Comparison of ENCODE assay signal across 29 cellular contexts in the genomic region with DNA sequence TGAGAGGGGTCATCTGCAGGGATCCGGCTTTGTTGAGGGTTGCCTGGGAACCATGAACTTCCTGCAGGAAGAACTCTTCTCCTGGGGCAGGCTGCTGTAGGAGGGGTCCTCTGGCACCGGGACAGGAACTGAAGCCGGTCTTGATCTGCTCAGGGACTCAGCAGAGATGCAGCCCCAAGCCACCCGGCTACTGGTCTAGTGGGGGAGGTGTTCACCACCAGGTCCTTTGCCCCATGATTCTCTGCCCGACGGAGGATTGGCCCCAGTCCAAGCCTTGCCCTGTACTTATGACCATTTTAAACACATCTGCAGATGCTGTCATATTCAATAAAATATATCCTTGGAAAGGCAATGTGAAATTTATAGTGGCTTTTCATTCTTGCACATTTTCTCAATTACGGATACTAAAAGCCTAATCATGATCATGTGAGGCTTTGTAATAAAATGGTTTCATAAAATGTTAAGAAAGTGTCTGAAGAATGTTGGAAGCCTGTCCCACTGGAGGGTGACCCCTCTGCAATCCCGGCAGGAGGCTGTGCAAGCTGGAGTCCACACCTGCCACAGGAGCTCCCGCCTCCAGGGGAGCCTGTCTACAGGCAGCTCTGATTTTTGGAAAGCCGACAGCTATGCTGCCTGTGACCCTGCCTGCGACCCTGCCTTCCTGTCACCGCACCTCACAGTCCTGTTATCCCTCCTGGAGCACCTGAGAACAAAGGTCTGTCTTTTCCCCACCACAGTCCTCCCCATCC.
DNase-seq lines count a peak whose midpoint lies in the region; ATAC-seq, FAIRE-seq and TF ChIP-seq lines count a peak whose summit lies in the region.
"Had no signal": no experiment of that assay in that cellular context is flagged by ENCODE, and none has a peak within 500 bp of the region (broad histone marks: within the 10 kb centered on the region; RNA-seq: fewer than 3 reads in every experiment).

No MANE protein-coding gene starts in this region.

- no peaks in the 10 kb centered on the region for H3K27me3 Mint-ChIP-seq in Caco-2 (ENCODE audit: insufficient read depth, unreplicated experiment)
- H3K27me3 Mint-ChIP-seq: stimulated activated naive CD8-positive, alpha-beta T cell treated with anti-CD3 and anti-CD28 coated beads, Interleukin-15, amount 100 ng/mL, for 72 hours had no signal

- no peaks in the 10 kb centered on the region for H3K9me3 Mint-ChIP-seq in Caco-2 (ENCODE audit: unreplicated experiment)
- H3K9me3 Mint-ChIP-seq: mesothelial cell of epicardium; naive thymus-derived CD8-positive, alpha-beta T cell; stimulated activated naive CD8-positive, alpha-beta T cell treated with anti-CD3 and anti-CD28 coated beads, Interleukin-15, amount 100 ng/mL, for 72 hours; T-helper 2 cell treated with Interferon-gamma antibody and Interleukin-4, amounts not matched to agents 5 μg/mL and 100 μg/mL, for 36 hours had no signal

- no peak overlapping the region for H3K27ac Mint-ChIP-seq in Caco-2 (ENCODE audit: unreplicated experiment)
- H3K27ac Mint-ChIP-seq: activated CD4-positive, alpha-beta T cell treated with anti-CD3 and anti-CD28 coated beads, Interleukin-2, amount 10 ng/mL, durations not matched to agents 7 days and 5 days; activated CD8-positive, alpha-beta memory T cell treated with anti-CD3 and anti-CD28 coated beads, Interleukin-2, amount 10 ng/mL, durations not matched to agents 7 days and 5 days; B cell; mesothelial cell of epicardium; stimulated activated naive CD8-positive, alpha-beta T cell treated with anti-CD3 and anti-CD28 coated beads, Interleukin-15, amount 100 ng/mL, for 72 hours; T-helper 2 cell treated with Interferon-gamma antibody and Interleukin-4, amounts not matched to agents 5 μg/mL and 100 μg/mL, for 36 hours had no signal

- no peak overlapping the region for H3K4me3 Mint-ChIP-seq in Caco-2 (ENCODE audit: unreplicated experiment)
- H3K4me3 Mint-ChIP-seq: activated CD4-positive, alpha-beta T cell treated with anti-CD3 and anti-CD28 coated beads, Interleukin-2, amount 10 ng/mL, durations not matched to agents 7 days and 5 days; activated CD8-positive, alpha-beta memory T cell treated with anti-CD3 and anti-CD28 coated beads, Interleukin-2, amount 10 ng/mL, durations not matched to agents 7 days and 5 days; B cell; mesothelial cell of epicardium; naive thymus-derived CD8-positive, alpha-beta T cell; stimulated activated naive CD8-positive, alpha-beta T cell treated with anti-CD3 and anti-CD28 coated beads, Interleukin-15, amount 100 ng/mL, for 72 hours; T-helper 2 cell treated with Interferon-gamma antibody and Interleukin-4, amounts not matched to agents 5 μg/mL and 100 μg/mL, for 36 hours had no signal

- no peaks in the 10 kb centered on the region for H3K4me1 Mint-ChIP-seq in Caco-2 (ENCODE audit: low read depth, unreplicated experiment)
- H3K4me1 Mint-ChIP-seq: mesothelial cell of epicardium had no signal

- 56 to 60% methylated on average over 12 of the region's 12 CpGs for WGBS in pancreas, 2 donors

- no peak overlapping the region for H3K4me3 ChIP-seq in pancreas
- no peak overlapping the region for H3K4me3 ChIP-seq in Caco-2 (ENCODE audit: low read depth, low read length)
- H3K4me3 ChIP-seq: cardiac muscle cell, esophagus squamous epithelium, sigmoid colon, tibial nerve had no signal

- POLR2A ChIA-PET in Caco-2 (lab: Charles Lee), result no interaction called here

- CTCF ChIA-PET in Caco-2 (lab: Charles Lee), result interaction anchor here (0.6 kb wide), 1 partner anchor 151 kb away, joined by 3 read pairs; no protein-coding TSS in a partner anchor

- H3K9me3 ChIP-seq in pancreas, result no peaks in the 10 kb centered on the region
- H3K9me3 ChIP-seq in Caco-2, result no peaks in the 10 kb centered on the region
- H3K9me3 ChIP-seq: esophagus squamous epithelium, sigmoid colon, tibial nerve had no signal

- H3K27me3 ChIP-seq in pancreas (no peaks in the 10 kb centered on the region), Caco-2 (replicated peaks; ENCODE audit: control insufficient read depth, insufficient read depth, low read length) (no peaks in the 10 kb centered on the region)
- H3K27me3 ChIP-seq: cardiac muscle cell, esophagus squamous epithelium, sigmoid colon, tibial nerve had no signal

- ATAC-seq in SK-N-SH treated with all-trans-retinoic acid at 6 μM for 48 hours, result peak; percentile 80
- peak in 3 of 4 donors; percentile 16 to 38 (median 25) for ATAC-seq in pancreas
- ATAC-seq: activated CD8-positive, alpha-beta memory T cell treated with anti-CD3 and anti-CD28 coated beads, Interleukin-2, amount 10 ng/mL, durations not matched to agents 7 days and 5 days; naive thymus-derived CD8-positive, alpha-beta T cell; stimulated activated naive CD8-positive, alpha-beta T cell treated with anti-CD3 and anti-CD28 coated beads, Interleukin-15, amount 100 ng/mL, for 72 hours had no signal

- no peaks in the 10 kb centered on the region for H3K36me3 Mint-ChIP-seq in Caco-2 (ENCODE audit: insufficient read depth, unreplicated experiment)
- H3K36me3 Mint-ChIP-seq: mesothelial cell of epicardium; naive thymus-derived CD8-positive, alpha-beta T cell had no signal

- DNase-seq in DMS79 treated with DMSO at 0.1 percent for 48 hours (lab: John Stamatoyannopoulos, UW) (peak; percentile 24), DMS79 (lab: John Stamatoyannopoulos, UW) (no peak), EL (peak; percentile 21), pancreas (no peak), NCI-H2196 (lab: John Stamatoyannopoulos, UW; ENCODE audit: unreplicated experiment) (no peak), NCI-H510A treated with DMSO at 0.1 percent for 48 hours (lab: John Stamatoyannopoulos, UW) (no peak), Caco-2 (no peak)
- DNase-seq: 8988T; activated CD4-positive, alpha-beta T cell treated with anti-CD3 and anti-CD28 coated beads, Interleukin-2, amount 10 ng/mL, durations not matched to agents 7 days and 5 days; activated CD8-positive, alpha-beta memory T cell treated with anti-CD3 and anti-CD28 coated beads, Interleukin-2, amount 10 ng/mL, durations not matched to agents 7 days and 5 days; activated naive CD4-positive, alpha-beta T cell treated with anti-CD3 and anti-CD28 coated beads, Interleukin-2, amount 50 U/mL, for 16 hours; esophagus squamous epithelium; IMR-90; naive thymus-derived CD8-positive, alpha-beta T cell; NCI-H1105; NCI-H2029 treated with DMSO at 0.1 percent for 48 hours; NCI-H446 treated with DMSO at 0.1 percent for 48 hours; NK-92 treated with Interleukin-12 subunit alpha and Interleukin-12 subunit beta, amount 100 ng/mL, for 24 hours; sigmoid colon; stimulated activated naive CD8-positive, alpha-beta T cell treated with anti-CD3 and anti-CD28 coated beads, Interleukin-15, amount 100 ng/mL, for 72 hours had no signal

- BruUV-seq in Caco-2 (replicated peaks; lab: Mats Ljungman, UMichigan), result no TSS peak

- no peak overlapping the region for H3K27ac ChIP-seq in pancreas
- H3K27ac ChIP-seq: cardiac muscle cell, esophagus squamous epithelium, sigmoid colon, tibial nerve, VCaP had no signal

- no peak for TF ChIP-seq CTCF in pancreas (IDR thresholded peaks at IDR 0.05)
- TF ChIP-seq CTCF in Caco-2 (IDR thresholded peaks at IDR 0.05; ENCODE audit: insufficient read depth in 1 of 2, low read depth in 1 of 2, low read length in 1 of 2, severe bottlenecking in 1 of 2, unreplicated experiment in 1 of 2), result no peak

- intact Hi-C loops in pancreas (cut with DNase I), result no loop called here
- intact Hi-C loops in Caco-2 (cut with micrococcal nuclease; ENCODE audit: unreplicated experiment), result no loop called here

- no peak for FAIRE-seq in pancreas (lab: Jason Lieb, UNC)
- FAIRE-seq: GM19239, RCC 7860 had no signal

- no peaks in the 10 kb centered on the region for H3K36me3 ChIP-seq in pancreas
- no peaks in the 10 kb centered on the region for H3K36me3 ChIP-seq in Caco-2 (ENCODE audit: control insufficient read depth, insufficient read depth, low read length)
- H3K36me3 ChIP-seq: cardiac muscle cell, esophagus squamous epithelium, sigmoid colon, tibial nerve had no signal

- H3K4me1 ChIP-seq in pancreas (peaks cover 10 to 16% (median 11%) of the 10 kb centered on the region in 3 donors), Caco-2 (no peaks in the 10 kb centered on the region)
- H3K4me1 ChIP-seq: tibial nerve had no signal

TF ChIP-seq in SK-N-SH treated with all-trans-retinoic acid at 6 μM for 48 hours, 23 proteins besides CTCF, POLR2A, EP300 and RAD21:
- TF ChIP-seq PPARA (CRISPR knock-in tag; IDR thresholded peaks at IDR 0.05; ENCODE audit: borderline replicate concordance), result no peak
- TF ChIP-seq ISL1 (CRISPR knock-in tag; IDR thresholded peaks at IDR 0.05), result 0 out of 2 replicates have a peak, but pooled peaks have one; percentile 19

Comparison
In these comparisons a context has a peak if more than half of its experiments do, and no peak if none do; other contexts are left out.
1. DNase-seq: peak in DMS79 treated with DMSO at 0.1 percent for 48 hours (single experiment) and EL (single experiment); none in DMS79 (single experiment), pancreas (0 of 6), NCI-H2196 (single experiment), NCI-H510A treated with DMSO at 0.1 percent for 48 hours (single experiment) and Caco-2 (0 of 2).